1 cellular context compared by ENCODE assay signal in the genomic region with DNA sequence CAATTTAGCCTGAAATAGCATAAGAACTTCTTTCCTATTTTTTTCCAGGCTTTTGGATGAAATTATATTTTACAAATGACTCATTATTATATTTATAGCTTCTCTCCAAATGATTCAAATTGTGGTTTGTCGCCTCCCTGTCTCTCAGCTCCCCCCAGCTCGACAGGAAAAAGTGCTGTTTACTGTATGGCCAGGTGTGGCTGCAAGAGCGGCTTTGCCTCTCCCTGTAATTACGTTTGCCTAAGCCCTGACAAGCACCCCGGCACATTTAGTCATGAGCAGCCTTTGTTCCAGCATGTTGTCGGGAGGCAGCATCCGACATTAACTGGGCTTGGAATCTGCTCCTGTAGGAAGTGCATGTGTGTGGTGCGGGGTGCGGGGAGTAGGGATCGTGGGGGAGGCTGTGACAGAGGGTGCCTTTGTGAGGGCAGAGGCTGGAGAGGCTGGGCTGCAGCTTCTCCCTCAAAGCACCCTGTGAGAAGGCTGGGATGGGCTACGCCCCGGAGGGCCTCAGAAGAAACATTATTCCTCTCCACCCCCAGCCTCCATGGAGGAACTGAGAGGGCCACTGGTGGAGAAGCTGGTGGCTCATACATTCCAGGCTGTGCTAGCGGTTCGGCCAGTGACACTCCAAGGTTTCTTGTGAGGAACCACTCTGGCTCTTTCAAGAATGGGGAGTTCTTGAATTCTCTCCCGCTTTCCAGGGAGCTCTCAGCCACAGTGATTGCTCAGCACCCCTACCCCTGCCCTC.
A peak's percentile ranks its signal among the peaks of the same experiment; 100 is the strongest.
TF ChIP-seq lines count a peak whose summit lies in the region.

No MANE protein-coding gene starts in this region.

TF ChIP-seq in HEK293, 187 proteins besides CTCF, POLR2A, EP300 and RAD21 (continued from another document and continues in another):
- TF ChIP-seq, protein P1, sequence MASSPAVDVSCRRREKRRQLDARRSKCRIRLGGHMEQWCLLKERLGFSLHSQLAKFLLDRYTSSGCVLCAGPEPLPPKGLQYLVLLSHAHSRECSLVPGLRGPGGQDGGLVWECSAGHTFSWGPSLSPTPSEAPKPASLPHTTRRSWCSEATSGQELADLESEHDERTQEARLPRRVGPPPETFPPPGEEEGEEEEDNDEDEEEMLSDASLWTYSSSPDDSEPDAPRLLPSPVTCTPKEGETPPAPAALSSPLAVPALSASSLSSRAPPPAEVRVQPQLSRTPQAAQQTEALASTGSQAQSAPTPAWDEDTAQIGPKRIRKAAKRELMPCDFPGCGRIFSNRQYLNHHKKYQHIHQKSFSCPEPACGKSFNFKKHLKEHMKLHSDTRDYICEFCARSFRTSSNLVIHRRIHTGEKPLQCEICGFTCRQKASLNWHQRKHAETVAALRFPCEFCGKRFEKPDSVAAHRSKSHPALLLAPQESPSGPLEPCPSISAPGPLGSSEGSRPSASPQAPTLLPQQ (tag by site-specific recombination; IDR thresholded peaks at IDR 0.05), result no peak; the same call in 1 of the 2 replicates
- TF ChIP-seq ZNF350 (tag by site-specific recombination; IDR thresholded peaks at IDR 0.05), result no peak
- no peak for TF ChIP-seq ZSCAN30 (tag by site-specific recombination; IDR thresholded peaks at IDR 0.05)
- TF ChIP-seq ZNF2 (tag by site-specific recombination; IDR thresholded peaks at IDR 0.05), result no peak
- peak; percentile 90 for TF ChIP-seq SP7 (tag by site-specific recombination; IDR thresholded peaks at IDR 0.05)
- TF ChIP-seq ZNF670 (tag by site-specific recombination; IDR thresholded peaks at IDR 0.05; ENCODE audit: low read depth), result no peak
- TF ChIP-seq, protein P2, sequence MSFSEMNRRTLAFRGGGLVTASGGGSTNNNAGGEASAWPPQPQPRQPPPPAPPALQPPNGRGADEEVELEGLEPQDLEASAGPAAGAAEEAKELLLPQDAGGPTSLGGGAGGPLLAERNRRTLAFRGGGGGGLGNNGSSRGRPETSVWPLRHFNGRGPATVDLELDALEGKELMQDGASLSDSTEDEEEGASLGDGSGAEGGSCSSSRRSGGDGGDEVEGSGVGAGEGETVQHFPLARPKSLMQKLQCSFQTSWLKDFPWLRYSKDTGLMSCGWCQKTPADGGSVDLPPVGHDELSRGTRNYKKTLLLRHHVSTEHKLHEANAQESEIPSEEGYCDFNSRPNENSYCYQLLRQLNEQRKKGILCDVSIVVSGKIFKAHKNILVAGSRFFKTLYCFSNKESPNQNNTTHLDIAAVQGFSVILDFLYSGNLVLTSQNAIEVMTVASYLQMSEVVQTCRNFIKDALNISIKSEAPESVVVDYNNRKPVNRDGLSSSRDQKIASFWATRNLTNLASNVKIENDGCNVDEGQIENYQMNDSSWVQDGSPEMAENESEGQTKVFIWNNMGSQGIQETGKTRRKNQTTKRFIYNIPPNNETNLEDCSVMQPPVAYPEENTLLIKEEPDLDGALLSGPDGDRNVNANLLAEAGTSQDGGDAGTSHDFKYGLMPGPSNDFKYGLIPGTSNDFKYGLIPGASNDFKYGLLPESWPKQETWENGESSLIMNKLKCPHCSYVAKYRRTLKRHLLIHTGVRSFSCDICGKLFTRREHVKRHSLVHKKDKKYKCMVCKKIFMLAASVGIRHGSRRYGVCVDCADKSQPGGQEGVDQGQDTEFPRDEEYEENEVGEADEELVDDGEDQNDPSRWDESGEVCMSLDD (tag by site-specific recombination; IDR thresholded peaks at IDR 0.05), result no peak
- no peak for TF ChIP-seq ZNF560 (tag by site-specific recombination; IDR thresholded peaks at IDR 0.05; ENCODE audit: borderline replicate concordance)
- no peak for TF ChIP-seq ZNF302 (tag by site-specific recombination; IDR thresholded peaks at IDR 0.05; ENCODE audit: low read depth)
- no peak for TF ChIP-seq ZNF501 (tag by site-specific recombination; IDR thresholded peaks at IDR 0.05)
- no peak for TF ChIP-seq HOXA7 (CRISPR knock-in tag; IDR thresholded peaks at IDR 0.05; ENCODE audit: borderline replicate concordance)
- TF ChIP-seq, protein P3, sequence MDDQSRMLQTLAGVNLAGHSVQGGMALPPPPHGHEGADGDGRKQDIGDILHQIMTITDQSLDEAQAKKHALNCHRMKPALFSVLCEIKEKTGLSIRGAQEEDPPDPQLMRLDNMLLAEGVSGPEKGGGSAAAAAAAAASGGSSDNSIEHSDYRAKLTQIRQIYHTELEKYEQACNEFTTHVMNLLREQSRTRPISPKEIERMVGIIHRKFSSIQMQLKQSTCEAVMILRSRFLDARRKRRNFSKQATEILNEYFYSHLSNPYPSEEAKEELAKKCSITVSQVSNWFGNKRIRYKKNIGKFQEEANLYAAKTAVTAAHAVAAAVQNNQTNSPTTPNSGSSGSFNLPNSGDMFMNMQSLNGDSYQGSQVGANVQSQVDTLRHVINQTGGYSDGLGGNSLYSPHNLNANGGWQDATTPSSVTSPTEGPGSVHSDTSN (CRISPR knock-in tag; IDR thresholded peaks at IDR 0.05), result no peak
- TF ChIP-seq, protein P4, sequence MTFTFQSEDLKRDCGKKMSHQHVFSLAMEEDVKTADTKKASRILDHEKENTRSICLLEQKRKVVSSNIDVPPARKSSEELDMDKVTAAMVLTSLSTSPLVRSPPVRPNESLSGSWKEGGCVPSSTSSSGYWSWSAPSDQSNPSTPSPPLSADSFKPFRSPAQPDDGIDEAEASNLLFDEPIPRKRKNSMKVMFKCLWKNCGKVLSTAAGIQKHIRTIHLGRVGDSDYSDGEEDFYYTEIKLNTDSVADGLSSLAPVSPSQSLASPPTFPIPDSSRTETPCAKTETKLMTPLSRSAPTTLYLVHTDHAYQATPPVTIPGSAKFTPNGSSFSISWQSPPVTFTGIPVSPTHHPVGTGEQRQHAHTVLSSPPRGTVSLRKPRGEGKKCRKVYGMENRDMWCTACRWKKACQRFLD (tag by site-specific recombination; IDR thresholded peaks at IDR 0.05), result no peak
- 0 out of 2 replicates have a peak, but pooled peaks have one; percentile 36 for TF ChIP-seq EGR2 (tag by site-specific recombination; IDR thresholded peaks at IDR 0.05; ENCODE audit: low read depth)
- TF ChIP-seq ZFP3 (tag by site-specific recombination; IDR thresholded peaks at IDR 0.05; ENCODE audit: low read depth), result no peak
- no peak for TF ChIP-seq SP3 (tag by site-specific recombination; IDR thresholded peaks at IDR 0.05)
- no peak for TF ChIP-seq ZNF830 (tag by site-specific recombination; IDR thresholded peaks at IDR 0.05; ENCODE audit: low read depth)
- TF ChIP-seq ZNF112 (tag by site-specific recombination; IDR thresholded peaks at IDR 0.05), result no peak
- TF ChIP-seq, protein P5, sequence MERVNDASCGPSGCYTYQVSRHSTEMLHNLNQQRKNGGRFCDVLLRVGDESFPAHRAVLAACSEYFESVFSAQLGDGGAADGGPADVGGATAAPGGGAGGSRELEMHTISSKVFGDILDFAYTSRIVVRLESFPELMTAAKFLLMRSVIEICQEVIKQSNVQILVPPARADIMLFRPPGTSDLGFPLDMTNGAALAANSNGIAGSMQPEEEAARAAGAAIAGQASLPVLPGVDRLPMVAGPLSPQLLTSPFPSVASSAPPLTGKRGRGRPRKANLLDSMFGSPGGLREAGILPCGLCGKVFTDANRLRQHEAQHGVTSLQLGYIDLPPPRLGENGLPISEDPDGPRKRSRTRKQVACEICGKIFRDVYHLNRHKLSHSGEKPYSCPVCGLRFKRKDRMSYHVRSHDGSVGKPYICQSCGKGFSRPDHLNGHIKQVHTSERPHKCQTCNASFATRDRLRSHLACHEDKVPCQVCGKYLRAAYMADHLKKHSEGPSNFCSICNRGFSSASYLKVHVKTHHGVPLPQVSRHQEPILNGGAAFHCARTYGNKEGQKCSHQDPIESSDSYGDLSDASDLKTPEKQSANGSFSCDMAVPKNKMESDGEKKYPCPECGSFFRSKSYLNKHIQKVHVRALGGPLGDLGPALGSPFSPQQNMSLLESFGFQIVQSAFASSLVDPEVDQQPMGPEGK (tag by site-specific recombination; IDR thresholded peaks at IDR 0.05), result peak; percentile 46; the same call in 1 of the 2 replicates
- TF ChIP-seq ZNF596 (tag by site-specific recombination; IDR thresholded peaks at IDR 0.05), result no peak
- TF ChIP-seq ZNF837 (tag by site-specific recombination; IDR thresholded peaks at IDR 0.05), result no peak
- TF ChIP-seq ZNF335 (tag by site-specific recombination; conservative IDR thresholded peaks at IDR 0.05), result peak; percentile 69
- no peak for TF ChIP-seq ZNF114 (tag by site-specific recombination; IDR thresholded peaks at IDR 0.05)
- TF ChIP-seq ZNF184 (tag by site-specific recombination; IDR thresholded peaks at IDR 0.05), result no peak
- TF ChIP-seq ZNF426 (tag by site-specific recombination; IDR thresholded peaks at IDR 0.05), result no peak
- TF ChIP-seq ZNF23 (tag by site-specific recombination; IDR thresholded peaks at IDR 0.05; ENCODE audit: borderline replicate concordance), result no peak
- TF ChIP-seq, protein P6, sequence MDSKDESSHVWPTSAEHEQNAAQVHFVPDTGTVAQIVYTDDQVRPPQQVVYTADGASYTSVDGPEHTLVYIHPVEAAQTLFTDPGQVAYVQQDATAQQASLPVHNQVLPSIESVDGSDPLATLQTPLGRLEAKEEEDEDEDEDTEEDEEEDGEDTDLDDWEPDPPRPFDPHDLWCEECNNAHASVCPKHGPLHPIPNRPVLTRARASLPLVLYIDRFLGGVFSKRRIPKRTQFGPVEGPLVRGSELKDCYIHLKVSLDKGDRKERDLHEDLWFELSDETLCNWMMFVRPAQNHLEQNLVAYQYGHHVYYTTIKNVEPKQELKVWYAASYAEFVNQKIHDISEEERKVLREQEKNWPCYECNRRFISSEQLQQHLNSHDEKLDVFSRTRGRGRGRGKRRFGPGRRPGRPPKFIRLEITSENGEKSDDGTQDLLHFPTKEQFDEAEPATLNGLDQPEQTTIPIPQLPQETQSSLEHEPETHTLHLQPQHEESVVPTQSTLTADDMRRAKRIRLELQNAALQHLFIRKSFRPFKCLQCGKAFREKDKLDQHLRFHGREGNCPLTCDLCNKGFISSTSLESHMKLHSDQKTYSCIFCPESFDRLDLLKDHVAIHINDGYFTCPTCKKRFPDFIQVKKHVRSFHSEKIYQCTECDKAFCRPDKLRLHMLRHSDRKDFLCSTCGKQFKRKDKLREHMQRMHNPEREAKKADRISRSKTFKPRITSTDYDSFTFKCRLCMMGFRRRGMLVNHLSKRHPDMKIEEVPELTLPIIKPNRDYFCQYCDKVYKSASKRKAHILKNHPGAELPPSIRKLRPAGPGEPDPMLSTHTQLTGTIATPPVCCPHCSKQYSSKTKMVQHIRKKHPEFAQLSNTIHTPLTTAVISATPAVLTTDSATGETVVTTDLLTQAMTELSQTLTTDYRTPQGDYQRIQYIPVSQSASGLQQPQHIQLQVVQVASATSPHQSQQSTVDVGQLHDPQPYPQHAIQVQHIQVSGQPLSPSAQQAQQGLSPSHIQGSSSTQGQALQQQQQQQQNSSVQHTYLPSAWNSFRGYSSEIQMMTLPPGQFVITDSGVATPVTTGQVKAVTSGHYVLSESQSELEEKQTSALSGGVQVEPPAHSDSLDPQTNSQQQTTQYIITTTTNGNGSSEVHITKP (tag by site-specific recombination; IDR thresholded peaks at IDR 0.05), result peak; percentile 86
- TF ChIP-seq ZNF747 (tag by site-specific recombination; IDR thresholded peaks at IDR 0.05), result no peak
- no peak for TF ChIP-seq ZNF548 (tag by site-specific recombination; IDR thresholded peaks at IDR 0.05)
- peak; percentile 61; the same call in 1 of the 2 replicates for TF ChIP-seq ZBTB48 (tag by site-specific recombination; IDR thresholded peaks at IDR 0.05)
- no peak for TF ChIP-seq ZIC2 (tag by site-specific recombination; IDR thresholded peaks at IDR 0.05)
- TF ChIP-seq BCL11B (tag by site-specific recombination; IDR thresholded peaks at IDR 0.05; ENCODE audit: low read depth), result no peak
- no peak for TF ChIP-seq KLF10 (tag by site-specific recombination; IDR thresholded peaks at IDR 0.05)
- no peak for TF ChIP-seq ZNF324 (tag by site-specific recombination; IDR thresholded peaks at IDR 0.05)
- TF ChIP-seq GLIS1 (tag by site-specific recombination; IDR thresholded peaks at IDR 0.05), result peak; percentile 23; the same call in 1 of the 2 replicates
- no peak for TF ChIP-seq ZNF561 (tag by site-specific recombination; IDR thresholded peaks at IDR 0.05; ENCODE audit: borderline replicate concordance)
- no peak for TF ChIP-seq YY1 (tag by site-specific recombination; IDR thresholded peaks at IDR 0.05)
- TF ChIP-seq OSR2 (tag by site-specific recombination; IDR thresholded peaks at IDR 0.05), result peak; percentile 41
- TF ChIP-seq, protein P7, sequence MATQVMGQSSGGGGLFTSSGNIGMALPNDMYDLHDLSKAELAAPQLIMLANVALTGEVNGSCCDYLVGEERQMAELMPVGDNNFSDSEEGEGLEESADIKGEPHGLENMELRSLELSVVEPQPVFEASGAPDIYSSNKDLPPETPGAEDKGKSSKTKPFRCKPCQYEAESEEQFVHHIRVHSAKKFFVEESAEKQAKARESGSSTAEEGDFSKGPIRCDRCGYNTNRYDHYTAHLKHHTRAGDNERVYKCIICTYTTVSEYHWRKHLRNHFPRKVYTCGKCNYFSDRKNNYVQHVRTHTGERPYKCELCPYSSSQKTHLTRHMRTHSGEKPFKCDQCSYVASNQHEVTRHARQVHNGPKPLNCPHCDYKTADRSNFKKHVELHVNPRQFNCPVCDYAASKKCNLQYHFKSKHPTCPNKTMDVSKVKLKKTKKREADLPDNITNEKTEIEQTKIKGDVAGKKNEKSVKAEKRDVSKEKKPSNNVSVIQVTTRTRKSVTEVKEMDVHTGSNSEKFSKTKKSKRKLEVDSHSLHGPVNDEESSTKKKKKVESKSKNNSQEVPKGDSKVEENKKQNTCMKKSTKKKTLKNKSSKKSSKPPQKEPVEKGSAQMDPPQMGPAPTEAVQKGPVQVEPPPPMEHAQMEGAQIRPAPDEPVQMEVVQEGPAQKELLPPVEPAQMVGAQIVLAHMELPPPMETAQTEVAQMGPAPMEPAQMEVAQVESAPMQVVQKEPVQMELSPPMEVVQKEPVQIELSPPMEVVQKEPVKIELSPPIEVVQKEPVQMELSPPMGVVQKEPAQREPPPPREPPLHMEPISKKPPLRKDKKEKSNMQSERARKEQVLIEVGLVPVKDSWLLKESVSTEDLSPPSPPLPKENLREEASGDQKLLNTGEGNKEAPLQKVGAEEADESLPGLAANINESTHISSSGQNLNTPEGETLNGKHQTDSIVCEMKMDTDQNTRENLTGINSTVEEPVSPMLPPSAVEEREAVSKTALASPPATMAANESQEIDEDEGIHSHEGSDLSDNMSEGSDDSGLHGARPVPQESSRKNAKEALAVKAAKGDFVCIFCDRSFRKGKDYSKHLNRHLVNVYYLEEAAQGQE (tag by site-specific recombination; IDR thresholded peaks at IDR 0.05), result no peak
- TF ChIP-seq ZNF266 (tag by site-specific recombination; IDR thresholded peaks at IDR 0.05; ENCODE audit: low read depth), result no peak
- 0 out of 2 replicates have a peak, but pooled peaks have one; percentile 21 for TF ChIP-seq GLIS2 (tag by site-specific recombination; IDR thresholded peaks at IDR 0.05)
- 0 out of 2 replicates have a peak, but pooled peaks have one; percentile 21 for TF ChIP-seq MZF1 (tag by site-specific recombination; IDR thresholded peaks at IDR 0.05; ENCODE audit: borderline replicate concordance)
